In genomic region chr19:30003862-30004261, GRCh38 we compare ENCODE assay signal across 1 cellular context.
TF ChIP-seq lines count a peak whose summit lies in the region.

No MANE protein-coding gene starts in this region.

TF ChIP-seq in HEK293, 187 proteins besides CTCF, POLR2A, EP300 and RAD21 (continued from another document and continues in another):
- TF ChIP-seq PRDM2 (tag by site-specific recombination; IDR thresholded peaks at IDR 0.05; ENCODE audit: borderline replicate concordance) (no peak), RBAK (tag by site-specific recombination; IDR thresholded peaks at IDR 0.05) (no peak), TSHZ1 (tag by site-specific recombination; IDR thresholded peaks at IDR 0.05; ENCODE audit: borderline replicate concordance) (peak; percentile 88), ZNF843 (tag by site-specific recombination; IDR thresholded peaks at IDR 0.05) (peak; percentile 69; the same call in 1 of the 2 replicates), ZNF19 (tag by site-specific recombination; IDR thresholded peaks at IDR 0.05; ENCODE audit: low read depth) (no peak), ZNF513 (tag by site-specific recombination; IDR thresholded peaks at IDR 0.05) (no peak), GLIS1 (tag by site-specific recombination; IDR thresholded peaks at IDR 0.05) (peak; percentile 15; the same call in 1 of the 2 replicates), PRDM10 (tag by site-specific recombination; IDR thresholded peaks at IDR 0.05) (no peak), ZNF175 (tag by site-specific recombination; IDR thresholded peaks at IDR 0.05) (no peak), ZNF791 (tag by site-specific recombination; IDR thresholded peaks at IDR 0.05) (no peak), ZNF837 (tag by site-specific recombination; IDR thresholded peaks at IDR 0.05) (no peak), ZXDB (tag by site-specific recombination; IDR thresholded peaks at IDR 0.05) (no peak), YY1 (tag by site-specific recombination; IDR thresholded peaks at IDR 0.05) (no peak; the same call in 1 of the 2 replicates), ZNF707 (tag by site-specific recombination; IDR thresholded peaks at IDR 0.05) (no peak), ATF2 (tag by site-specific recombination; IDR thresholded peaks at IDR 0.05; ENCODE audit: low read depth) (no peak), ZNF157 (tag by site-specific recombination; IDR thresholded peaks at IDR 0.05) (no peak), ZNF223 (tag by site-specific recombination; IDR thresholded peaks at IDR 0.05) (no peak), WT1 (tag by site-specific recombination; IDR thresholded peaks at IDR 0.05) (no peak), ZNF366 (tag by site-specific recombination; conservative IDR thresholded peaks at IDR 0.05) (no peak), ZNF658 (tag by site-specific recombination; IDR thresholded peaks at IDR 0.05) (no peak), ZNF670 (tag by site-specific recombination; IDR thresholded peaks at IDR 0.05; ENCODE audit: low read depth) (no peak), ZNF416 (tag by site-specific recombination; IDR thresholded peaks at IDR 0.05) (no peak), ZNF704 (tag by site-specific recombination; IDR thresholded peaks at IDR 0.05) (no peak), PBX3 (CRISPR knock-in tag; IDR thresholded peaks at IDR 0.05) (no peak), ZNF37A (tag by site-specific recombination; IDR thresholded peaks at IDR 0.05) (0 out of 2 replicates have a peak, but pooled peaks have one; percentile 0), ZNF548 (tag by site-specific recombination; IDR thresholded peaks at IDR 0.05) (no peak), FEZF1 (tag by site-specific recombination; IDR thresholded peaks at IDR 0.05) (peak; percentile 1; the same call in 1 of the 2 replicates), ZNF558 (tag by site-specific recombination; IDR thresholded peaks at IDR 0.05) (no peak), ZNF626 (tag by site-specific recombination; IDR thresholded peaks at IDR 0.05) (peak; percentile 67; the same call in 1 of the 2 replicates), ZNF292 (tag by site-specific recombination; IDR thresholded peaks at IDR 0.05; ENCODE audit: borderline replicate concordance, low read depth) (no peak), ZNF423 (tag by site-specific recombination; IDR thresholded peaks at IDR 0.05) (peak; percentile 43; the same call in 1 of the 2 replicates), ZNF148 (tag by site-specific recombination; IDR thresholded peaks at IDR 0.05; ENCODE audit: borderline replicate concordance) (no peak), KLF16 (tag by site-specific recombination; IDR thresholded peaks at IDR 0.05) (no peak), KLF7 (tag by site-specific recombination; IDR thresholded peaks at IDR 0.05; ENCODE audit: borderline replicate concordance) (no peak; the same call in 1 of the 2 replicates), ZNF610 (tag by site-specific recombination; IDR thresholded peaks at IDR 0.05; ENCODE audit: borderline replicate concordance) (peak; percentile 44; the same call in 1 of the 2 replicates), ZNF335 (tag by site-specific recombination; conservative IDR thresholded peaks at IDR 0.05) (no peak), MYNN (tag by site-specific recombination; IDR thresholded peaks at IDR 0.05; ENCODE audit: borderline replicate concordance) (no peak), OSR2 (tag by site-specific recombination; IDR thresholded peaks at IDR 0.05) (no peak), EGR2 (tag by site-specific recombination; IDR thresholded peaks at IDR 0.05; ENCODE audit: low read depth) (no peak), SCRT2 (tag by site-specific recombination; IDR thresholded peaks at IDR 0.05) (no peak), ZBTB21 (tag by site-specific recombination; IDR thresholded peaks at IDR 0.05) (no peak), ZNF600 (tag by site-specific recombination; IDR thresholded peaks at IDR 0.05) (peak; percentile 96)
